ENCODE assay signal across 8 cellular contexts in the genomic region with DNA sequence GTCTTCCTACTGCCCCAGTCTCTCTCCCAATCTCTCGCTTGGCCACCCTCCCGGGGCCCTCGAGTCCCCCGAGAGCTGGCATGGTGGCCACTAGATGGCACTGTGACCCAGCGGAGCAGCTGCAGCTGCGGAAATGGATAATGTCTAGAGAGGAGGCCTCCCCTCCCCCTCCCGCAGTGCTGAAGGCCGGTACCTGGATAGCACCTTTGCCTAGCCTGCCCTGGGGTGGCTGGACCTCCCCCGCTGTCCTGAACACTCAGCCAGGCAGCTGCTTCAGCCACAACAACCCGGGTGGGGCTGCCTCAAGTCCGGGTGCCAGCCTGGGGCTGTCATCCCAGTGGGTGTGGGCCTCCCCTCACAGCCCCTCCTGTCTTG.
A peak's percentile ranks its signal among the peaks of the same experiment; 100 is the strongest.
DNase-seq lines count a peak whose midpoint lies in the region; ATAC-seq, FAIRE-seq and TF ChIP-seq lines count a peak whose summit lies in the region.

No MANE protein-coding gene starts in this region.

- no CpG with 5 or more reads among the region's 11 CpGs for WGBS in gastroesophageal sphincter (ENCODE audit: low coverage in 1 of 2), 2 donors
- WGBS in pancreas, 2 donors: 5% methylated on average over 11 of the region's 11 CpGs
- WGBS in tibial nerve, 2 donors: 0 to 5% methylated on average over 2 to 10 of the region's 11 CpGs

- H3K27me3 ChIP-seq in SJSA1 (replicated peaks) (peaks cover 21% of the 10 kb centered on the region), gastroesophageal sphincter (peaks cover 32% of the 10 kb centered on the region), pancreas (no peaks in the 10 kb centered on the region), tibial nerve (no peaks in the 10 kb centered on the region)

- no peak for TF ChIP-seq POLR2A in gastroesophageal sphincter (IDR thresholded peaks at IDR 0.05)
- TF ChIP-seq POLR2A in tibial nerve (IDR thresholded peaks at IDR 0.05): no peak

- H3K4me3 ChIP-seq in AG10803 (ENCODE audit: low read length): no peak overlapping the region
- H3K4me3 ChIP-seq in SJSA1: no peak overlapping the region
- H3K4me3 ChIP-seq in gastroesophageal sphincter: no peak overlapping the region
- H3K4me3 ChIP-seq in pancreas: no peak overlapping the region
- H3K4me3 ChIP-seq in tibial nerve: no peak overlapping the region

- no peak overlapping the region for H3K27ac ChIP-seq in SJSA1
- H3K27ac ChIP-seq in gastroesophageal sphincter: no peak overlapping the region
- H3K27ac ChIP-seq in pancreas: no peak overlapping the region
- no peak overlapping the region for H3K27ac ChIP-seq in tibial nerve

- DNase-seq in AG10803 (ENCODE audit: low read depth) (peak; percentile 41), GM19240 (ENCODE audit: insufficient read length, low spot score) (peak; percentile 66), LoVo (ENCODE audit: low spot score) (peak; percentile 60), SJSA1 (ENCODE audit: low read depth in 1 of 2, low spot score in 2 of 2) (peak; percentile 59 to 73), pancreas (peak; percentile 79 to 94 (median 90)), tibial nerve (ENCODE audit: low spot score in 2 of 2) (peak; percentile 48 to 51)
- peak; percentile 37 for DNase-seq in activated gamma-delta T cell treated with anti-CD3 and anti-CD28 coated beads, Interleukin-2, amount 50 U/mL, for 16 hours (ENCODE audit: low read depth)

- TF ChIP-seq EP300 in gastroesophageal sphincter (IDR thresholded peaks at IDR 0.05) (no peak), tibial nerve (IDR thresholded peaks at IDR 0.05) (no peak)

- H3K9me3 ChIP-seq in SJSA1 (replicated peaks): no peaks in the 10 kb centered on the region
- H3K9me3 ChIP-seq in gastroesophageal sphincter: no peaks in the 10 kb centered on the region
- H3K9me3 ChIP-seq in pancreas: no peaks in the 10 kb centered on the region
- H3K9me3 ChIP-seq in tibial nerve: no peaks in the 10 kb centered on the region

- H3K36me3 ChIP-seq in SJSA1 (no peaks in the 10 kb centered on the region), gastroesophageal sphincter (no peaks in the 10 kb centered on the region), pancreas (no peaks in the 10 kb centered on the region), tibial nerve (no peaks in the 10 kb centered on the region)

- ATAC-seq in gastroesophageal sphincter (peak; percentile 79), pancreas (peak; percentile 92 to 97 (median 96))

- no peaks in the 10 kb centered on the region for H3K4me1 ChIP-seq in SJSA1 (replicated peaks)
- H3K4me1 ChIP-seq in gastroesophageal sphincter: peaks cover 0 to 28% (median 0%) of the 10 kb centered on the region in 3 donors
- H3K4me1 ChIP-seq in pancreas: no peaks in the 10 kb centered on the region
- H3K4me1 ChIP-seq in tibial nerve: peaks cover 0 to 36% (median 5%) of the 10 kb centered on the region in 4 donors

- TF ChIP-seq CTCF in AG10803 (conservative IDR thresholded peaks at IDR 0.05; ENCODE audit: low read length) (peak; percentile 76), gastroesophageal sphincter (IDR thresholded peaks at IDR 0.05) (peak in 3 of 4 experiments; percentile 68 to 95 (median 76)), pancreas (IDR thresholded peaks at IDR 0.05) (peak; percentile 93 to 97 (median 94)), tibial nerve (IDR thresholded peaks at IDR 0.05) (peak; percentile 79 to 91 (median 90))

- intact Hi-C loops in pancreas (cut with DNase I): loop anchor here in 2 of 3 donors (5.0 kb wide), 2 partner anchors 117 to 127 kb away; a partner anchor contains a TSS

- FAIRE-seq in pancreas (lab: Jason Lieb, UNC): no peak

Comparison
In these comparisons a context has a peak if more than half of its experiments do, and no peak if none do; other contexts are left out.
1. DNase-seq: peak in every context shown above with its lines; median percentile 90 in pancreas; 66 in GM19240; 66 in SJSA1; 60 in LoVo; 50 in tibial nerve; 41 in AG10803; 37 in activated gamma-delta T cell treated with anti-CD3 and anti-CD28 coated beads, Interleukin-2, amount 50 U/mL, for 16 hours.